ENCODE assay signal across 7 cellular contexts in the genomic region with DNA sequence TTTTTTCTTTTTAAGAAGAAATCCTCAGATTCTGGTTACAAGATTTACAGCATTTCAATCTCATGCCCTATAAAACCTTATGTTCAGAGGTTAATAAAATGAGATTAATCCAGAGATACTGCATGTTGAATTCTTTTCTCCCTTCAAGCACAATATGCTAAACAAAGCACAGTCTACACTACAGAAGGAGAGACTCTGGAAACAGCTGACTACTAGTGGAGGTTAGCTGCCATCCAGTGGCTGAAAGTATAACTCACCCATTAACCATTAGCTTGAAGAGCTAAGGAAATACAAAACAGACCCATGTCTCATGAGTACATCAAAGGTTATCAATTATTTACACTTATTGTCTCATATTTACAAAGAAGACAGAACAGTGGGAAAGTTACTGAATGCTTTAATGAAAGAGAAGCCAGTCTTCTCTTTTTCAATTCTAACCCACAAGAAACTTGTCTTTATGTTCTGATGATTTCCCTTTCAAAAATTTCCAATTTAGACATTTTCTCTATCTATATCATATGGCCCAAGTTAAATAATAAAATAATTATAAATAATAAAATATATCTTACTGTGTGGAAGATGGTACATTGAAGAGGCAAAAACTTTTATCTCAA. TPM values are rescaled to one million over a fixed set of nuclear protein-coding genes. Genes with fewer than 3 reads are reported as not detected.
DNase-seq lines count a peak whose midpoint lies in the region; ATAC-seq and TF ChIP-seq lines count a peak whose summit lies in the region.

No MANE protein-coding gene starts in this region.

- TF ChIP-seq CTCF in GM12872 (IDR thresholded peaks at IDR 0.05; ENCODE audit: insufficient read depth, low read depth, low read length) = peak; percentile 61
- TF ChIP-seq CTCF in ascending aorta (IDR thresholded peaks at IDR 0.05) = peak in 1 of 3 experiments; percentile 46

- H3K9ac ChIP-seq in NT2/D1 (ENCODE audit: insufficient read length, low read depth) = no peak overlapping the region

- intact Hi-C loops in ascending aorta (cut with DNase I) = no loop called here

- TF ChIP-seq EP300 in Ishikawa (IDR thresholded peaks at IDR 0.05; ENCODE audit: borderline replicate concordance) = no peak

- H3K9me3 ChIP-seq in NT2/D1 (ENCODE audit: insufficient read depth, low read length) (no peaks in the 10 kb centered on the region), ascending aorta (no peaks in the 10 kb centered on the region)

- H3K36me3 ChIP-seq in NT2/D1 (ENCODE audit: insufficient read depth, insufficient read length, low read length) = no peaks in the 10 kb centered on the region
- no peaks in the 10 kb centered on the region for H3K36me3 ChIP-seq in ascending aorta

- TF ChIP-seq RAD21 in Ishikawa (IDR thresholded peaks at IDR 0.05; ENCODE audit: low read depth) = peak; percentile 87

- H3K4me3 ChIP-seq in NT2/D1 (ENCODE audit: insufficient read length, low read depth) (no peak overlapping the region), ascending aorta (no peak overlapping the region)

- peak; percentile 80 for ATAC-seq in GM21786 (IDR thresholded peaks at IDR 0.05; ENCODE audit: unreplicated experiment)

- H3K4me1 ChIP-seq in NT2/D1 (ENCODE audit: insufficient read depth, insufficient read length) = no peaks in the 10 kb centered on the region
- no peaks in the 10 kb centered on the region for H3K4me1 ChIP-seq in ascending aorta

- no peak overlapping the region for H3K27ac ChIP-seq in ascending aorta

- H3K27me3 ChIP-seq in NT2/D1 (ENCODE audit: insufficient read depth, insufficient read length) (no peaks in the 10 kb centered on the region), ascending aorta (no peaks in the 10 kb centered on the region)

- peak; percentile 47 for DNase-seq in NT2/D1 (ENCODE audit: low read depth, low spot score)
- peak; percentile 36 to 64 for DNase-seq in dermis microvascular lymphatic vessel endothelial cell (ENCODE audit: low read depth in 2 of 2)
- peak; percentile 58 for DNase-seq in middle frontal gyrus (ENCODE audit: extremely low spot score, low spot score)
- no peak for DNase-seq in ascending aorta (ENCODE audit: low spot score in 2 of 2)

TF ChIP-seq in Ishikawa, 13 proteins besides CTCF, POLR2A, EP300 and RAD21:
- no peak for TF ChIP-seq EGR1 (IDR thresholded peaks at IDR 0.05)

RNA-seq across cellular contexts. Expression of gene DNAH5, which starts 12.7 kb away (rescaled TPM):
- total RNA-seq in dermis microvascular lymphatic vessel endothelial cell (0.13 TPM in 2 replicates), ascending aorta (under 0.01 TPM)

Comparison
In these comparisons a context has a peak if more than half of its experiments do, and no peak if none do; other contexts are left out.
1. DNase-seq: peak in NT2/D1 (single experiment), dermis microvascular lymphatic vessel endothelial cell (2 of 2) and middle frontal gyrus (single experiment); none in ascending aorta (0 of 2).